ENCODE assay signal across 8 cellular contexts in genomic region chr9:123267481-123268239, GRCh38. TPM values are rescaled to one million over a fixed set of nuclear protein-coding genes. Genes with fewer than 3 reads are reported as not detected.
DNase-seq lines count a peak whose midpoint lies in the region; ATAC-seq and TF ChIP-seq lines count a peak whose summit lies in the region.

No MANE protein-coding gene starts in this region.

- 4 to 6% (median 5%) methylated on average over 30 to 43 of the region's 43 CpGs for WGBS in heart left ventricle, 4 donors

- peak overlapping the region in 8 of 12 donors; percentile 39 to 83 (median 69) for H3K27ac ChIP-seq in heart left ventricle

- peak overlapping the region; percentile 46 to 97 (median 84) for H3K4me3 ChIP-seq in heart left ventricle

- ATAC-seq in GM18511 (IDR thresholded peaks at IDR 0.05; ENCODE audit: unreplicated experiment) (peak; percentile 4), HG03280 (IDR thresholded peaks at IDR 0.05; ENCODE audit: unreplicated experiment) (peak; percentile 1), heart left ventricle (peak in 1 of 4 donors; percentile 1), sciatic nerve (no peak)

- H3K27me3 ChIP-seq in heart left ventricle = no peaks in the 10 kb centered on the region

- intact Hi-C loops in heart left ventricle (cut with DNase I) = loop anchor here in 4 of 10 donors (5.0 to 10.0 kb wide), 4 partner anchors 70 to 363 kb away; partner anchors contain the start of gene RC3H2 (in 1 of the 4)
- intact Hi-C loops in sciatic nerve (cut with DNase I) = no loop called here
- intact Hi-C loops in posterior vena cava (cut with DNase I) = no loop called here

- peaks cover 0 to 22% (median 5%) of the 10 kb centered on the region in 12 donors for H3K4me1 ChIP-seq in heart left ventricle

- no peak for TF ChIP-seq POLR2A in heart left ventricle (IDR thresholded peaks at IDR 0.05)

- no peak for TF ChIP-seq CTCF in heart left ventricle (IDR thresholded peaks at IDR 0.05)

- peak; percentile 24 for DNase-seq in activated T-cell treated with anti-CD3 and anti-CD28 coated beads, Interleukin-2, amount 50 U/mL, for 1 hour
- DNase-seq in heart left ventricle (peak in 2 of 5 donors; percentile 28 to 32), sciatic nerve (ENCODE audit: low spot score) (peak; percentile 63), G401 (ENCODE audit: low spot score) (no peak), posterior vena cava (ENCODE audit: low spot score) (no peak), NOMO-1 treated with dmso at 0.1 percent for 144 hours (lab: John Stamatoyannopoulos, UW; ENCODE audit: unreplicated experiment) (no peak)

- no peaks in the 10 kb centered on the region for H3K9me3 ChIP-seq in heart left ventricle

- in situ Hi-C loops in G401 (cut with HindIII; ENCODE audit: low sequenced_read_pairs) = no loop called here

- no peaks in the 10 kb centered on the region for H3K36me3 ChIP-seq in heart left ventricle

RNA-seq across cellular contexts. Expression of gene STRBP, which starts 0.7 kb away (rescaled TPM):
- total RNA-seq in heart left ventricle = 10 to 100 TPM in 8 of 9 donors, 1 to 10 TPM in 1; 8.3 to 24.4 (median 18.7) TPM
- polyA plus RNA-seq in heart left ventricle = 10 to 100 TPM in 1 of 2 donors, 1 to 10 TPM in 1; 5.9 to 23.9 TPM
- total RNA-seq in sciatic nerve = 13.0 TPM
- 46.2 and 59.3 TPM in 2 replicates for total RNA-seq in G401 (2014; rRNA removed; shearing (Covaris generic))
- 1 to 10 TPM; 3.7 to 7.9 TPM for total RNA-seq in posterior vena cava

Comparison
In these comparisons a context has a peak if more than half of its experiments do, and no peak if none do; other contexts are left out.
1. DNase-seq: peak in activated T-cell treated with anti-CD3 and anti-CD28 coated beads, Interleukin-2, amount 50 U/mL, for 1 hour (single experiment) and sciatic nerve (single experiment); none in G401 (single experiment), posterior vena cava (single experiment) and NOMO-1 treated with dmso at 0.1 percent for 144 hours (single experiment).